14 cellular contexts compared by ENCODE assay signal in the genomic region with DNA sequence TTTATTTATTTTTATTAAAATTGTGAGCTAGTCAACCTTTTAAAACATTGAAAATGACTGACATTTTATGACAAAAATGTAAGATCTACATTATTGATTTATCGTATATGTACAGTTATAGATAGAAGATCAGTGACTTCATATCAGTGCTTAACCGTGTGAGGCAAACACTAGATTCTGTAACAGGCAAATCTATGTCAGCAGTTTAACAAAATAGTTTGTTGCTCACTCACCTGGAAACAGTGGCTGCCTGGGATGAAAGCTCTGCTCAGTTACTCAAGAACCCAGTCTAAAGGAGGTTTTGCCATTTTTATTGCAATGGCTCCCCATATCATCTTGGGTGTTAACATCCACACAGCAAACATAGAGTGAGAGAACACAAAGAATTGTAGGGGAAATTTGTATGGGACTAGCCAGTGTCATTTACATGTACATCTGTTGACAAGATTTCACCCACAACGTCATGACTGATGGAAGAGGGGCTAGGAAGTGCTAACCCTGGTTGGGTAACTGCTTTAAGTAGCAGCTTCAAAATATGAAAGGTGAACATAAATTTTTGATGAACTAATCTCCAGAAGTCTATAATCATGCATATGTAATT. TPM values are rescaled to one million over a fixed set of nuclear protein-coding genes. Genes with fewer than 3 reads are reported as not detected.
DNase-seq lines count a peak whose midpoint lies in the region; ATAC-seq and TF ChIP-seq lines count a peak whose summit lies in the region.
"Had no signal": no experiment of that assay in that cellular context is flagged by ENCODE, and none has a peak within 500 bp of the region (broad histone marks: within the 10 kb centered on the region; RNA-seq: fewer than 3 reads in every experiment).

No MANE protein-coding gene starts in this region.

- H3K4me3 Mint-ChIP-seq in chondrocyte (ENCODE audit: unreplicated experiment): no peak overlapping the region
- H3K4me3 Mint-ChIP-seq: activated B cell treated with CpG ODN at 0.5 μM for 24 hours; central memory CD8-positive, alpha-beta T cell; nephron had no signal

- H3K9me3 ChIP-seq in MG63: no peaks in the 10 kb centered on the region

- H3K4me3 ChIP-seq in MG63: no peak overlapping the region

- TF ChIP-seq CTCF in chondrocyte (IDR thresholded peaks at IDR 0.05): no peak

- H3K36me3 Mint-ChIP-seq in chondrocyte (ENCODE audit: low read depth): peaks cover 2% of the 10 kb centered on the region

- DNase-seq in activated CD4-positive, alpha-beta T cell treated with anti-CD3 and anti-CD28 coated beads for 4 hours: no peak
- no peak for DNase-seq in stimulated activated naive CD8-positive, alpha-beta T cell treated with anti-CD3 and anti-CD28 coated beads, Interleukin-15, Interleukin-2, amounts not matched to agents 100 U/mL and 50 U/mL, for 24 hours
- DNase-seq in MG63 (no peak), chondrocyte (ENCODE audit: low spot score) (no peak)
- DNase-seq: activated B cell treated with CpG ODN at 0.5 μM for 24 hours, DND-41, left colon had no signal

- no peak overlapping the region for H3K27ac Mint-ChIP-seq in chondrocyte (ENCODE audit: unreplicated experiment)
- H3K27ac Mint-ChIP-seq: activated B cell treated with CpG ODN at 0.5 μM for 24 hours, nephron had no signal

- peaks cover 15% of the 10 kb centered on the region for H3K4me1 Mint-ChIP-seq in chondrocyte (ENCODE audit: low read depth)
- H3K4me1 Mint-ChIP-seq: central memory CD8-positive, alpha-beta T cell had no signal

- peak; percentile 61 for ATAC-seq in GM18517 (IDR thresholded peaks at IDR 0.05; ENCODE audit: unreplicated experiment)
- ATAC-seq in GM19455 (IDR thresholded peaks at IDR 0.05; ENCODE audit: unreplicated experiment): peak; percentile 48
- ATAC-seq in HG02678 (IDR thresholded peaks at IDR 0.05; ENCODE audit: unreplicated experiment): peak; percentile 50
- peak; percentile 38 for ATAC-seq in HG03442 (IDR thresholded peaks at IDR 0.05; ENCODE audit: unreplicated experiment)
- ATAC-seq in stimulated activated naive CD8-positive, alpha-beta T cell treated with anti-CD3 and anti-CD28 coated beads, Interleukin-15, Interleukin-2, amounts not matched to agents 100 U/mL and 50 U/mL, for 24 hours: no peak
- ATAC-seq: left colon, SK-N-SH treated with all-trans-retinoic acid at 6 μM for 48 hours had no signal

- no peaks in the 10 kb centered on the region for H3K36me3 ChIP-seq in MG63

- H3K27me3 Mint-ChIP-seq in chondrocyte (ENCODE audit: low read depth): no peaks in the 10 kb centered on the region
- H3K27me3 Mint-ChIP-seq: activated B cell treated with CpG ODN at 0.5 μM for 24 hours; central memory CD8-positive, alpha-beta T cell had no signal

- no peaks in the 10 kb centered on the region for H3K27me3 ChIP-seq in MG63

- no peaks in the 10 kb centered on the region for H3K9me3 Mint-ChIP-seq in chondrocyte (ENCODE audit: low read depth)
- H3K9me3 Mint-ChIP-seq: activated B cell treated with CpG ODN at 0.5 μM for 24 hours; central memory CD8-positive, alpha-beta T cell had no signal

RNA-seq across cellular contexts. Expression of a gene that starts 49.0 kb away (rescaled TPM):
- 0.49 and 0.67 TPM in 2 replicates for total RNA-seq in MG63 (2014; rRNA removed; shearing (Covaris generic); ENCODE audit: low replicate concordance)
- total RNA-seq in chondrocyte: 8.1 to 27.7 TPM (median 8.4 TPM) in 3 replicates
- total RNA-seq: activated B cell treated with CpG ODN at 0.5 μM for 24 hours had no signal
